33 cellular contexts compared by ENCODE assay signal in the genomic region with DNA sequence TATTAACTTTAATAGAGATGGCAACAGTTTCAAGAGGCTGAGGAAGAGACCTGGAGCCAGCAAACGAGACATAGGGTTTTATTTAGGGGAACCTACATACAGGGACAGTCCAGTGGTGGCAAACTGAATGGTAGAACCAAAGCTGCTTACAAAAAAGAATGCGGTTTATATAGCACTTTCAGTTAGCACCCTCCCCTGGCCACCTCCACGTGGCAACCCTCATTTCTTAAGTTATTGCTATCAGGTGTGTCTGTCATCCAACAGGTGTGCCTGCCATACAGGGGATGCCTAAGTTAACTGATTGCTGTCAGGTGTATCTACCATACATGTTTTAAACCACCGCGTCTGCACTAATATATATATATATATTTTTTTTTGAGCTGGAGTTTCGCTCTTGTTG.
"Had no signal": no experiment of that assay in that cellular context is flagged by ENCODE, and none has a peak within 500 bp of the region (broad histone marks: within the 10 kb centered on the region; RNA-seq: fewer than 3 reads in every experiment).

No MANE protein-coding gene starts in this region.

- H3K27ac ChIP-seq: adrenal gland, body of pancreas, brain microvascular endothelial cell, breast epithelium, VCaP had no signal

- H3K9me3 Mint-ChIP-seq: activated B cell treated with CpG ODN at 0.5 μM for 24 hours; activated CD4-positive, alpha-beta memory T cell treated with anti-CD3 and anti-CD28 coated beads for 36 hours; activated CD8-positive, alpha-beta T cell treated with anti-CD3 and anti-CD28 coated beads for 36 hours; activated naive CD4-positive, alpha-beta T cell treated with anti-CD3 and anti-CD28 coated beads, Interleukin-2, amount 10 ng/mL, durations not matched to agents 7 days and 5 days; activated naive CD4-positive, alpha-beta T cell treated with anti-CD3 and anti-CD28 coated beads, Interleukin-2, amount 50 U/mL, for 24 hours; activated naive CD8-positive, alpha-beta T cell treated with anti-CD3 and anti-CD28 coated beads, Interleukin-2, amount 50 U/mL, for 24 hours; activated T-cell treated with anti-CD3 and anti-CD28 coated beads, Interleukin-2, amount 50 U/mL, for 24 hours; T-helper 1 cell treated with Interleukin-12 subunit alpha and Interleukin-12 subunit beta and Interleukin-4 antibody, amounts not matched to agents 30 μg/mL and 1 μg/mL, for 36 hours; T-helper 2 cell treated with Interferon-gamma antibody and Interleukin-4, amounts not matched to agents 5 μg/mL and 100 μg/mL, for 36 hours had no signal

- H3K27ac Mint-ChIP-seq: activated B cell treated with CpG ODN at 0.5 μM for 24 hours; activated CD4-positive, alpha-beta memory T cell treated with anti-CD3 and anti-CD28 coated beads for 36 hours; activated CD4-positive, alpha-beta T cell treated with anti-CD3 and anti-CD28 coated beads, Interleukin-2, amount 10 ng/mL, durations not matched to agents 24 days and 14 days; activated CD8-positive, alpha-beta T cell treated with anti-CD3 and anti-CD28 coated beads for 36 hours; activated naive CD4-positive, alpha-beta T cell treated with anti-CD3 and anti-CD28 coated beads, Interleukin-2, amount 10 ng/mL, durations not matched to agents 7 days and 5 days; activated naive CD4-positive, alpha-beta T cell treated with anti-CD3 and anti-CD28 coated beads, Interleukin-2, amount 50 U/mL, for 24 hours; activated naive CD8-positive, alpha-beta T cell; activated naive CD8-positive, alpha-beta T cell treated with anti-CD3 and anti-CD28 coated beads, Interleukin-2, amount 10 ng/mL, durations not matched to agents 7 days and 5 days; activated naive CD8-positive, alpha-beta T cell treated with anti-CD3 and anti-CD28 coated beads, Interleukin-2, amount 50 U/mL, for 24 hours; activated T-cell treated with anti-CD3 and anti-CD28 coated beads, Interleukin-2, amount 50 U/mL, for 24 hours; activated T-helper 2 cell treated with anti-CD3 and anti-CD28 coated beads, Interferon-gamma antibody, Interleukin-2, Interleukin-4, amounts not matched to agents 10 μg/mL and 5 μg/mL and 100 μg/mL, durations not matched to agents 14 hours and 24 hours and 36 hours; T-helper 1 cell treated with Interleukin-12 subunit alpha and Interleukin-12 subunit beta and Interleukin-4 antibody, amounts not matched to agents 30 μg/mL and 1 μg/mL, for 36 hours; T-helper 2 cell treated with Interferon-gamma antibody and Interleukin-4, amounts not matched to agents 5 μg/mL and 100 μg/mL, for 36 hours had no signal

- H3K27me3 ChIP-seq: adrenal gland, body of pancreas, brain microvascular endothelial cell, breast epithelium had no signal

- H3K36me3 ChIP-seq: adrenal gland, brain microvascular endothelial cell, breast epithelium had no signal

- H3K4me1 Mint-ChIP-seq: activated naive CD4-positive, alpha-beta T cell treated with anti-CD3 and anti-CD28 coated beads, Interleukin-2, amount 50 U/mL, for 24 hours had no signal

- ATAC-seq: activated CD8-positive, alpha-beta T cell treated with anti-CD3 and anti-CD28 coated beads for 36 hours; activated naive CD8-positive, alpha-beta T cell treated with anti-CD3 and anti-CD28 coated beads, Interleukin-2, amount 50 U/mL, for 24 hours; body of pancreas had no signal

- H3K36me3 Mint-ChIP-seq: activated CD4-positive, alpha-beta memory T cell treated with anti-CD3 and anti-CD28 coated beads for 36 hours; activated naive CD4-positive, alpha-beta T cell treated with anti-CD3 and anti-CD28 coated beads, Interleukin-2, amount 10 ng/mL, durations not matched to agents 7 days and 5 days; activated naive CD4-positive, alpha-beta T cell treated with anti-CD3 and anti-CD28 coated beads, Interleukin-2, amount 50 U/mL, for 24 hours; activated naive CD8-positive, alpha-beta T cell had no signal

- H3K27me3 Mint-ChIP-seq: activated B cell treated with CpG ODN at 0.5 μM for 24 hours; activated CD4-positive, alpha-beta memory T cell treated with anti-CD3 and anti-CD28 coated beads for 36 hours; activated CD8-positive, alpha-beta T cell treated with anti-CD3 and anti-CD28 coated beads for 36 hours; activated naive CD4-positive, alpha-beta T cell treated with anti-CD3 and anti-CD28 coated beads, Interleukin-2, amount 10 ng/mL, durations not matched to agents 7 days and 5 days; activated naive CD4-positive, alpha-beta T cell treated with anti-CD3 and anti-CD28 coated beads, Interleukin-2, amount 50 U/mL, for 24 hours; activated naive CD8-positive, alpha-beta T cell; activated T-cell treated with anti-CD3 and anti-CD28 coated beads, Interleukin-2, amount 50 U/mL, for 24 hours had no signal

- H3K4me1 ChIP-seq: adrenal gland, body of pancreas, breast epithelium had no signal

- H3K4me3 Mint-ChIP-seq: activated B cell treated with CpG ODN at 0.5 μM for 24 hours; activated CD4-positive, alpha-beta memory T cell treated with anti-CD3 and anti-CD28 coated beads for 36 hours; activated CD4-positive, alpha-beta T cell treated with anti-CD3 and anti-CD28 coated beads, Interleukin-2, amount 10 ng/mL, durations not matched to agents 24 days and 14 days; activated CD8-positive, alpha-beta T cell treated with anti-CD3 and anti-CD28 coated beads for 36 hours; activated naive CD4-positive, alpha-beta T cell treated with anti-CD3 and anti-CD28 coated beads, Interleukin-2, amount 10 ng/mL, durations not matched to agents 7 days and 5 days; activated naive CD4-positive, alpha-beta T cell treated with anti-CD3 and anti-CD28 coated beads, Interleukin-2, amount 50 U/mL, for 24 hours; activated naive CD8-positive, alpha-beta T cell; activated naive CD8-positive, alpha-beta T cell treated with anti-CD3 and anti-CD28 coated beads, Interleukin-2, amount 10 ng/mL, durations not matched to agents 7 days and 5 days; activated naive CD8-positive, alpha-beta T cell treated with anti-CD3 and anti-CD28 coated beads, Interleukin-2, amount 50 U/mL, for 24 hours; activated T-cell treated with anti-CD3 and anti-CD28 coated beads, Interleukin-2, amount 50 U/mL, for 24 hours; T-helper 1 cell treated with Interleukin-12 subunit alpha and Interleukin-12 subunit beta and Interleukin-4 antibody, amounts not matched to agents 30 μg/mL and 1 μg/mL, for 36 hours; T-helper 2 cell treated with Interferon-gamma antibody and Interleukin-4, amounts not matched to agents 5 μg/mL and 100 μg/mL, for 36 hours had no signal

- DNase-seq: activated B cell treated with CpG ODN at 0.5 μM for 24 hours; activated CD4-positive, alpha-beta memory T cell treated with anti-CD3 and anti-CD28 coated beads for 36 hours; activated CD4-positive, alpha-beta T cell treated with anti-CD3 and anti-CD28 coated beads for 4 hours; activated CD4-positive, alpha-beta T cell treated with anti-CD3 and anti-CD28 coated beads, Interleukin-2, amount 10 ng/mL, durations not matched to agents 24 days and 14 days; activated CD4-positive, alpha-beta T cell treated with anti-CD3 and anti-CD28 coated beads, Interleukin-2, amount 50 U/mL, for 1 hour; activated CD4-positive, alpha-beta T cell treated with anti-CD3 and anti-CD28 coated beads, Interleukin-2, amount 50 U/mL, for 4 hours; activated CD4-positive, CD25-positive, alpha-beta regulatory T cell treated with anti-CD3 and anti-CD28 coated beads, Interleukin-2, amount 50 U/mL, for 72 hours; activated CD8-positive, alpha-beta memory T cell treated with anti-CD3 and anti-CD28 coated beads, Interleukin-2, amount 50 U/mL, for 4 hours; activated CD8-positive, alpha-beta T cell treated with anti-CD3 and anti-CD28 coated beads for 36 hours; activated effector memory CD4-positive, alpha-beta T cell treated with Interleukin-2 at 50 U/mL for 16 hours; activated gamma-delta T cell; activated naive CD4-positive, alpha-beta T cell treated with anti-CD3 and anti-CD28 coated beads, Interleukin-2, amount 10 ng/mL, durations not matched to agents 7 days and 5 days; activated naive CD4-positive, alpha-beta T cell treated with Interleukin-2 at 50 U/mL for 16 hours; activated naive CD8-positive, alpha-beta T cell treated with anti-CD3 and anti-CD28 coated beads, Interleukin-2, amount 10 ng/mL, durations not matched to agents 7 days and 5 days; activated naive CD8-positive, alpha-beta T cell treated with anti-CD3 and anti-CD28 coated beads, Interleukin-2, amount 50 U/mL, for 24 hours; activated T-cell treated with anti-CD3 and anti-CD28 coated beads for 4 hours; activated T-cell treated with anti-CD3 and anti-CD28 coated beads, Interleukin-2, amount 50 U/mL, for 24 hours; activated T-cell treated with anti-CD3 and anti-CD28 coated beads, Interleukin-2, amount 50 U/mL, for 48 hours; adrenal gland; amniotic stem cell; aorta; body of pancreas; brain microvascular endothelial cell; central memory CD4-positive, alpha-beta T cell; T-helper 2 cell; T-helper 9 cell had no signal

- H3K9me3 ChIP-seq: adrenal gland, body of pancreas, breast epithelium had no signal

- H3K4me3 ChIP-seq: adrenal gland, body of pancreas, breast epithelium had no signal
